6 cellular contexts compared by ENCODE assay signal in genomic region chrY:15905557-15905956, GRCh38.
"Had no signal": no experiment of that assay in that cellular context is flagged by ENCODE, and none has a peak within 500 bp of the region (broad histone marks: within the 10 kb centered on the region; RNA-seq: fewer than 3 reads in every experiment).

No MANE protein-coding gene starts in this region.

- DNase-seq: IMR-90, KBM-7, KG1 had no signal

- H3K27ac ChIP-seq: HL-60 had no signal

- H3K4me3 ChIP-seq: K562 had no signal

- ATAC-seq: K562 had no signal

- FAIRE-seq: HTR-8/SVneo, K562 had no signal
